ENCODE assay signal across 15 cellular contexts in genomic region chr7:89966100-89966499, GRCh38.
"Had no signal": no experiment of that assay in that cellular context is flagged by ENCODE, and none has a peak within 500 bp of the region (broad histone marks: within the 10 kb centered on the region; RNA-seq: fewer than 3 reads in every experiment).

No MANE protein-coding gene starts in this region.

- H3K27ac Mint-ChIP-seq: IgD-negative memory B cell had no signal

- DNase-seq: Kasumi-1, MM.1S, NCI-H1092 treated with DMSO at 0.1 percent for 48 hours, NCI-H1436, NCI-H1930, NCI-H2081, NCI-H2107, NCI-H2227 treated with DMSO at 0.1 percent for 48 hours, NCI-H524, NCI-H526 treated with DMSO at 0.1 percent for 48 hours, Right ventricle myocardium superior, RPMI8226, SIG-M5 had no signal

- H3K4me3 Mint-ChIP-seq: IgD-negative memory B cell had no signal

- H3K36me3 Mint-ChIP-seq: IgD-negative memory B cell had no signal

- H3K27me3 Mint-ChIP-seq: IgD-negative memory B cell had no signal

- ATAC-seq: K562 had no signal
